Comparison of ENCODE assay signal across 8 cellular contexts in genomic region chr20:59042796-59043621, GRCh38. TPM values are rescaled to one million over a fixed set of nuclear protein-coding genes. Genes with fewer than 3 reads are reported as not detected.
DNase-seq lines count a peak whose midpoint lies in the region; ATAC-seq and TF ChIP-seq lines count a peak whose summit lies in the region.

No MANE protein-coding gene starts in this region.

- H3K4me3 ChIP-seq in GM12864 (ENCODE audit: low read depth, low read length) (peak overlapping the region; percentile 91), cardiac muscle cell (peak overlapping the region; percentile 58), trophoblast cell (ENCODE audit: low read depth, low read length) (peak overlapping the region; percentile 81), tibial nerve (peak overlapping the region; percentile 68 to 100 (median 93))

- no peak overlapping the region for H2AFZ ChIP-seq in trophoblast cell (ENCODE audit: insufficient read depth, low read length, poor library complexity)

- H3K9me3 ChIP-seq in cardiac muscle cell (ENCODE audit: low read depth), result no peaks in the 10 kb centered on the region
- no peaks in the 10 kb centered on the region for H3K9me3 ChIP-seq in trophoblast cell (ENCODE audit: insufficient read depth, low read depth, low read length)
- no peaks in the 10 kb centered on the region for H3K9me3 ChIP-seq in tibial nerve

- H3K27ac ChIP-seq in cardiac muscle cell (peak overlapping the region; percentile 28), trophoblast cell (ENCODE audit: low read depth, low read length) (no peak overlapping the region), tibial nerve (peak overlapping the region; percentile 58 to 93 (median 87))

- WGBS in trophoblast cell (ENCODE audit: extremely low coverage, insufficient coverage, insufficient read length), result no CpG with 5 or more reads among the region's 66 CpGs
- 24 to 53% methylated on average over 20 to 44 of the region's 66 CpGs for WGBS in tibial nerve, 2 donors

- peaks cover 2% of the 10 kb centered on the region for H3K36me3 ChIP-seq in cardiac muscle cell
- no peaks in the 10 kb centered on the region for H3K36me3 ChIP-seq in trophoblast cell (ENCODE audit: control insufficient read depth in 1 of 2, insufficient read depth in 2 of 2, low read length in 2 of 2)
- peaks cover 0 to 8% (median 0%) of the 10 kb centered on the region in 3 donors for H3K36me3 ChIP-seq in tibial nerve

- H3K4me1 ChIP-seq in cardiac muscle cell (ENCODE audit: low read depth) (no peaks in the 10 kb centered on the region), trophoblast cell (ENCODE audit: control insufficient read depth in 1 of 2, insufficient read depth in 2 of 2, low read length in 2 of 2) (peaks cover 0 to 8% of the 10 kb centered on the region in 2 experiments), tibial nerve (peaks cover 2 to 49% (median 16%) of the 10 kb centered on the region in 4 donors)

- peak in 1 of 2 donors; percentile 50 for TF ChIP-seq POLR2A in tibial nerve (IDR thresholded peaks at IDR 0.05)

- H2BK5ac ChIP-seq in trophoblast cell (ENCODE audit: low read depth, low read length, poor library complexity), result no peak overlapping the region

- H3K36me3 Mint-ChIP-seq in activated naive CD8-positive, alpha-beta T cell treated with anti-CD3 and anti-CD28 coated beads, Interleukin-2, amount 10 ng/mL, durations not matched to agents 7 days and 5 days, result peaks cover 13% of the 10 kb centered on the region

- no peak overlapping the region for H2BK120ac ChIP-seq in trophoblast cell (ENCODE audit: insufficient read depth, low read length, poor library complexity)

- H3K9me3 Mint-ChIP-seq in activated naive CD8-positive, alpha-beta T cell treated with anti-CD3 and anti-CD28 coated beads, Interleukin-2, amount 10 ng/mL, durations not matched to agents 7 days and 5 days, result no peaks in the 10 kb centered on the region

- H3K79me2 ChIP-seq in trophoblast cell (ENCODE audit: control insufficient read depth, insufficient read depth, low read length, poor library complexity), result peaks cover 3% of the 10 kb centered on the region

- no peak overlapping the region for H3K23ac ChIP-seq in trophoblast cell (ENCODE audit: low read length)

- H3K27me3 Mint-ChIP-seq in activated naive CD8-positive, alpha-beta T cell treated with anti-CD3 and anti-CD28 coated beads, Interleukin-2, amount 10 ng/mL, durations not matched to agents 7 days and 5 days, result no peaks in the 10 kb centered on the region

- no peak overlapping the region for H2BK12ac ChIP-seq in trophoblast cell (ENCODE audit: low read length)

- H3K18ac ChIP-seq in trophoblast cell (ENCODE audit: low read length), result no peak overlapping the region

- H3K4me2 ChIP-seq in trophoblast cell (ENCODE audit: low read length), result peak overlapping the region; percentile 81

- POLR2A ChIA-PET in activated naive CD8-positive, alpha-beta T cell treated with anti-CD3 and anti-CD28 coated beads, Interleukin-2, amount 10 ng/mL, durations not matched to agents 7 days and 5 days (lab: Charles Lee), result interaction anchor here (0.7 to 4.9 kb wide), 6 partner anchors 10 to 159 kb away, joined by 3 to 59 read pairs (median 4); partner anchors contain the start of genes ATP5F1E and ZNF831

- peak overlapping the region; percentile 13 for H4K12ac ChIP-seq in trophoblast cell (ENCODE audit: low read depth, low read length)

- peaks cover 6% of the 10 kb centered on the region for H3K79me1 ChIP-seq in trophoblast cell (ENCODE audit: low read length)

- peaks cover 47% of the 10 kb centered on the region for H3K4me1 Mint-ChIP-seq in activated naive CD8-positive, alpha-beta T cell treated with anti-CD3 and anti-CD28 coated beads, Interleukin-2, amount 10 ng/mL, durations not matched to agents 7 days and 5 days

- peak overlapping the region; percentile 89 for H3K27ac Mint-ChIP-seq in activated naive CD8-positive, alpha-beta T cell treated with anti-CD3 and anti-CD28 coated beads, Interleukin-2, amount 10 ng/mL, durations not matched to agents 7 days and 5 days

- TF ChIP-seq CTCF in GM12864 (IDR thresholded peaks at IDR 0.05; ENCODE audit: low read depth, low read length, missing control alignments), result no peak
- no peak for TF ChIP-seq CTCF in cardiac muscle cell (IDR thresholded peaks at IDR 0.05; ENCODE audit: low read depth, low read length)
- peak in 3 of 5 experiments; percentile 25 to 52 (median 32) for TF ChIP-seq CTCF in tibial nerve (IDR thresholded peaks at IDR 0.05)

- H3K14ac ChIP-seq in trophoblast cell (ENCODE audit: low read length), result no peak overlapping the region

- peak overlapping the region; percentile 93 for H3K4me3 Mint-ChIP-seq in activated naive CD8-positive, alpha-beta T cell treated with anti-CD3 and anti-CD28 coated beads, Interleukin-2, amount 10 ng/mL, durations not matched to agents 7 days and 5 days

- peak; percentile 90 for ATAC-seq in HG02623 (IDR thresholded peaks at IDR 0.05; ENCODE audit: unreplicated experiment)
- peak; percentile 99 for ATAC-seq in activated naive CD8-positive, alpha-beta T cell treated with anti-CD3 and anti-CD28 coated beads, Interleukin-2, amount 10 ng/mL, durations not matched to agents 7 days and 5 days (ENCODE audit: low read depth)

- H2AK5ac ChIP-seq in trophoblast cell (ENCODE audit: low read length), result no peak overlapping the region

- DNase-seq in GM12864 (ENCODE audit: low read depth), result peak; percentile 63
- peak; percentile 91 for DNase-seq in NCI-H1092 treated with DMSO at 0.1 percent for 48 hours (lab: John Stamatoyannopoulos, UW)
- DNase-seq in SKM-1 treated with dmso at 0.1 percent for 144 hours (lab: John Stamatoyannopoulos, UW; ENCODE audit: unreplicated experiment), result peak; percentile 93
- peak; percentile 98 for DNase-seq in activated naive CD8-positive, alpha-beta T cell treated with anti-CD3 and anti-CD28 coated beads, Interleukin-2, amount 10 ng/mL, durations not matched to agents 7 days and 5 days
- peak; percentile 94 for DNase-seq in cardiac muscle cell (ENCODE audit: low read depth in 1 of 2, low spot score in 1 of 2)
- peak; percentile 95 to 99 for DNase-seq in trophoblast cell
- peak; percentile 76 to 77 for DNase-seq in tibial nerve (ENCODE audit: low spot score in 2 of 2)

- no peak overlapping the region for H4K91ac ChIP-seq in trophoblast cell (ENCODE audit: low read depth, low read length)

- H4K8ac ChIP-seq in trophoblast cell (ENCODE audit: low read depth, low read length), result peak overlapping the region; percentile 55

- H3K9ac ChIP-seq in trophoblast cell (ENCODE audit: low read length), result peak overlapping the region; percentile 50

- no peaks in the 10 kb centered on the region for H3K27me3 ChIP-seq in cardiac muscle cell
- H3K27me3 ChIP-seq in trophoblast cell (ENCODE audit: insufficient read depth, low read length), result no peaks in the 10 kb centered on the region
- no peaks in the 10 kb centered on the region for H3K27me3 ChIP-seq in tibial nerve

- no peak overlapping the region for H3K4ac ChIP-seq in trophoblast cell (ENCODE audit: low read depth, low read length)

- peak in 1 of 2 donors; percentile 14 for TF ChIP-seq EP300 in tibial nerve (IDR thresholded peaks at IDR 0.05)

RNA-seq across cellular contexts. Expression of gene PRELID3B, which starts 0.4 kb away (rescaled TPM):
- total RNA-seq in activated naive CD8-positive, alpha-beta T cell treated with anti-CD3 and anti-CD28 coated beads, Interleukin-2, amount 10 ng/mL, durations not matched to agents 7 days and 5 days, result 10 to 100 TPM; 57.3 to 65.7 TPM
- total RNA-seq in cardiac muscle cell, result 37.6 and 40.9 TPM in 2 replicates
- 30.0 and 39.5 TPM in 2 replicates for polyA plus RNA-seq in cardiac muscle cell
- polyA plus RNA-seq in trophoblast cell (2013), result 15.5 and 16.5 TPM in 2 replicates
- total RNA-seq in tibial nerve, result 10 to 100 TPM; 19.2 to 34.5 (median 23.1) TPM

RNA-seq across cellular contexts. Expression of gene ATP5F1E, which starts 10.9 kb away (rescaled TPM):
- 10 to 100 TPM; 81.1 to 87.3 TPM for total RNA-seq in activated naive CD8-positive, alpha-beta T cell treated with anti-CD3 and anti-CD28 coated beads, Interleukin-2, amount 10 ng/mL, durations not matched to agents 7 days and 5 days
- total RNA-seq in cardiac muscle cell, result 17.9 and 34.9 TPM in 2 replicates
- 211 and 281 TPM in 2 replicates for polyA plus RNA-seq in cardiac muscle cell
- polyA plus RNA-seq in trophoblast cell (2013), result 59.8 and 60.8 TPM in 2 replicates
- total RNA-seq in tibial nerve, result 10 to 100 TPM; 15.1 to 35.2 (median 27.7) TPM

RNA-seq across cellular contexts. Expression of gene TUBB1, which starts 23.8 kb away (rescaled TPM):
- total RNA-seq in activated naive CD8-positive, alpha-beta T cell treated with anti-CD3 and anti-CD28 coated beads, Interleukin-2, amount 10 ng/mL, durations not matched to agents 7 days and 5 days, result not detected
- total RNA-seq in cardiac muscle cell, result 0.03 TPM in 1 of 2 replicates, not detected in the other
- 0.06 TPM in 1 of 2 replicates, not detected in the other for polyA plus RNA-seq in cardiac muscle cell
- 0.12 TPM in 2 replicates for polyA plus RNA-seq in trophoblast cell (2013)
- under 1 TPM in 3 of 4 donors, not detected in 1; 0.21 to 0.60 (median 0.59) TPM for total RNA-seq in tibial nerve

RNA-seq across cellular contexts. Expression of gene CTSZ, which starts 36.0 kb away (rescaled TPM):
- 10 to 100 TPM; 48.9 to 49.2 TPM for total RNA-seq in activated naive CD8-positive, alpha-beta T cell treated with anti-CD3 and anti-CD28 coated beads, Interleukin-2, amount 10 ng/mL, durations not matched to agents 7 days and 5 days
- total RNA-seq in cardiac muscle cell (60.6 and 71.3 TPM in 2 replicates), tibial nerve (100 to 1,000 TPM in 2 of 4 donors, 10 to 100 TPM in 2; 83.5 to 145 (median 105) TPM)
- 3.7 and 6.6 TPM in 2 replicates for polyA plus RNA-seq in cardiac muscle cell
- 62.0 and 62.5 TPM in 2 replicates for polyA plus RNA-seq in trophoblast cell (2013)

Comparison
In these comparisons a context has a peak if more than half of its experiments do, and no peak if none do; other contexts are left out.
1. CTCF ChIP-seq: peak in tibial nerve (3 of 5); none in GM12864 (single experiment) and cardiac muscle cell (single experiment).
2. Peak in every context shown above with its lines, with median percentiles within 50 percentile points of each other: DNase-seq and H3K4me3 ChIP-seq.